In genomic region chr15:58462547-58462946, GRCh38 we compare ENCODE assay signal across 13 cellular contexts. TPM values are rescaled to one million over a fixed set of nuclear protein-coding genes. Genes with fewer than 3 reads are reported as not detected.
DNase-seq lines count a peak whose midpoint lies in the region; ATAC-seq, FAIRE-seq and TF ChIP-seq lines count a peak whose summit lies in the region.
"Had no signal": no experiment of that assay in that cellular context is flagged by ENCODE, and none has a peak within 500 bp of the region (broad histone marks: within the 10 kb centered on the region; RNA-seq: fewer than 3 reads in every experiment).

No MANE protein-coding gene starts in this region.

- no peaks in the 10 kb centered on the region for H3K79me2 ChIP-seq in keratinocyte (ENCODE audit: control insufficient read depth, insufficient read depth, low read length)

- H3K4me3 Mint-ChIP-seq in activated T-cell treated with anti-CD3 and anti-CD28 coated beads, Interleukin-2, amount 50 U/mL, for 24 hours, result no peak overlapping the region

- TF ChIP-seq CTCF in RWPE2 (IDR thresholded peaks at IDR 0.05; ENCODE audit: poor library complexity, severe bottlenecking) (no peak), keratinocyte (optimal IDR thresholded peaks at IDR 0.05 in 1 of 3, IDR thresholded peaks at IDR 0.05 in 1 of 3, conservative IDR thresholded peaks at IDR 0.05 in 1 of 3; ENCODE audit: extremely low read depth in 1 of 3, insufficient read depth in 2 of 3, low read length in 3 of 3) (no peak), upper lobe of right lung (IDR thresholded peaks at IDR 0.05) (no peak)

- H3K36me3 ChIP-seq in RWPE2 (ENCODE audit: low read depth) (no peaks in the 10 kb centered on the region), keratinocyte (ENCODE audit: control insufficient read depth in 2 of 2, extremely low read depth in 1 of 2, insufficient read depth in 2 of 2, low read length in 2 of 2) (peaks cover 0 to 4% of the 10 kb centered on the region in 2 experiments), upper lobe of right lung (no peaks in the 10 kb centered on the region)

- no peaks in the 10 kb centered on the region for H3K9me3 Mint-ChIP-seq in activated T-cell treated with anti-CD3 and anti-CD28 coated beads, Interleukin-2, amount 50 U/mL, for 24 hours
- H3K9me3 Mint-ChIP-seq in activated naive CD4-positive, alpha-beta T cell treated with anti-CD3 and anti-CD28 coated beads, Interleukin-2, amount 50 U/mL, for 72 hours, result peaks cover 0 to 11% of the 10 kb centered on the region in 2 donors

- no peak overlapping the region for H3K9ac ChIP-seq in keratinocyte (ENCODE audit: control insufficient read depth, extremely low read depth, insufficient read depth, low read length)

- peaks cover 25% of the 10 kb centered on the region for H3K4me1 ChIP-seq in RWPE2 (ENCODE audit: insufficient read depth, poor library complexity, severe bottlenecking)
- H3K4me1 ChIP-seq in keratinocyte (ENCODE audit: control insufficient read depth, extremely low read depth, insufficient read depth, low read length), result peaks cover 20% of the 10 kb centered on the region
- H3K4me1 ChIP-seq in upper lobe of right lung, result peaks cover 18% of the 10 kb centered on the region

- peak; percentile 98 for FAIRE-seq in keratinocyte (lab: Jason Lieb, UNC)
- FAIRE-seq: endothelial cell of umbilical vein had no signal

- H3K4me2 ChIP-seq in keratinocyte (ENCODE audit: control insufficient read depth, extremely low read depth, insufficient read depth, low read depth, low read length), result no peak overlapping the region

- H3K27ac Mint-ChIP-seq in activated T-cell treated with anti-CD3 and anti-CD28 coated beads, Interleukin-2, amount 50 U/mL, for 24 hours, result peak overlapping the region; percentile 17
- peak overlapping the region in 1 of 2 donors; percentile 33 for H3K27ac Mint-ChIP-seq in activated naive CD4-positive, alpha-beta T cell treated with anti-CD3 and anti-CD28 coated beads, Interleukin-2, amount 50 U/mL, for 72 hours

- peaks cover 77% of the 10 kb centered on the region for H3K4me1 Mint-ChIP-seq in activated T-cell treated with anti-CD3 and anti-CD28 coated beads, Interleukin-2, amount 50 U/mL, for 24 hours (ENCODE audit: low read depth)

- intact Hi-C loops in upper lobe of right lung (cut with DNase I), result no loop called here

- no peaks in the 10 kb centered on the region for H4K20me1 ChIP-seq in keratinocyte (ENCODE audit: control insufficient read depth, extremely low read depth, insufficient read depth, low read length)

- dilution Hi-C loops in keratinocyte (cut with MboI; ENCODE audit: extremely low pct_ligation_motif_present, low sequenced_read_pairs), result no loop called here

- H3K27me3 Mint-ChIP-seq in activated T-cell treated with anti-CD3 and anti-CD28 coated beads, Interleukin-2, amount 50 U/mL, for 24 hours, result no peaks in the 10 kb centered on the region

- H3K27ac ChIP-seq in RWPE2 (ENCODE audit: poor library complexity, severe bottlenecking) (no peak overlapping the region), keratinocyte (ENCODE audit: control insufficient read depth, insufficient read depth, low read length) (no peak overlapping the region), upper lobe of right lung (no peak overlapping the region)

- H3K27me3 ChIP-seq in RWPE2 (ENCODE audit: insufficient read depth, poor library complexity, severe bottlenecking), result no peaks in the 10 kb centered on the region
- H3K27me3 ChIP-seq in keratinocyte (ENCODE audit: control insufficient read depth, extremely low read depth, insufficient read depth, low read length), result no peaks in the 10 kb centered on the region
- no peaks in the 10 kb centered on the region for H3K27me3 ChIP-seq in upper lobe of right lung

- no peak overlapping the region for H2AFZ ChIP-seq in keratinocyte (ENCODE audit: control insufficient read depth, low read length)

- no peaks in the 10 kb centered on the region for H3K36me3 Mint-ChIP-seq in activated T-cell treated with anti-CD3 and anti-CD28 coated beads, Interleukin-2, amount 50 U/mL, for 24 hours (ENCODE audit: low read depth)
- H3K36me3 Mint-ChIP-seq in activated naive CD4-positive, alpha-beta T cell treated with anti-CD3 and anti-CD28 coated beads, Interleukin-2, amount 50 U/mL, for 72 hours, result no peaks in the 10 kb centered on the region

- DNase-seq in activated T-cell treated with anti-CD3 and anti-CD28 coated beads, Interleukin-2, amount 50 U/mL, for 24 hours, result no peak
- DNase-seq in activated T-cell treated with anti-CD3 and anti-CD28 coated beads, Interleukin-2, amount 50 U/mL, for 1 hour, result no peak
- DNase-seq in RWPE2 (ENCODE audit: low spot score) (no peak), keratinocyte (ENCODE audit: low read depth, low spot score) (no peak), upper lobe of right lung (no peak)
- no peak for DNase-seq in activated CD8-positive, alpha-beta memory T cell treated with anti-CD3 and anti-CD28 coated beads for 24 hours
- no peak for DNase-seq in activated naive CD4-positive, alpha-beta T cell treated with anti-CD3 and anti-CD28 coated beads, Interleukin-2, amount 50 U/mL, for 72 hours (ENCODE audit: low spot score in 2 of 2)
- DNase-seq: activated CD4-positive, CD25-positive, alpha-beta regulatory T cell; amygdala; left cardiac atrium; stimulated activated CD8-positive, alpha-beta memory T cell treated with anti-CD3 and anti-CD28 coated beads, Interleukin-4, amount 100 ng/mL, for 48 hours had no signal

- H3K4me3 ChIP-seq in RWPE2 (ENCODE audit: severe bottlenecking) (no peak overlapping the region), keratinocyte (ENCODE audit: control insufficient read depth in 2 of 3, extremely low read depth in 1 of 3, insufficient read depth in 2 of 3, low read depth in 1 of 3, low read length in 3 of 3) (no peak overlapping the region), upper lobe of right lung (no peak overlapping the region)

- no peaks in the 10 kb centered on the region for H3K9me3 ChIP-seq in RWPE2 (ENCODE audit: severe bottlenecking)
- H3K9me3 ChIP-seq in keratinocyte (ENCODE audit: control insufficient read depth, low read depth, low read length), result no peaks in the 10 kb centered on the region
- no peaks in the 10 kb centered on the region for H3K9me3 ChIP-seq in upper lobe of right lung

- ATAC-seq in RWPE2 (ENCODE audit: low read depth) (peak; percentile 96), upper lobe of right lung (peak; percentile 88), HG03097 (IDR thresholded peaks at IDR 0.05; ENCODE audit: low FRiP score, unreplicated experiment) (no peak)
- no peak for ATAC-seq in activated naive CD4-positive, alpha-beta T cell treated with anti-CD3 and anti-CD28 coated beads, Interleukin-2, amount 50 U/mL, for 72 hours

- H3K9me1 ChIP-seq in keratinocyte (ENCODE audit: control insufficient read depth, extremely low read depth, insufficient read depth, low read length), result no peaks in the 10 kb centered on the region

RNA-seq across cellular contexts. Expression of gene LIPC, which starts 30.8 kb away (rescaled TPM):
- not detected in 3 replicates for polyA plus RNA-seq in keratinocyte
- not detected for polyA plus RNA-seq in keratinocyte (2011; ENCODE audit: low read depth)
- polyA plus RNA-seq in keratinocyte (2011; cell fraction: cytosol; rRNA removed), result not detected in 2 replicates
- not detected in 2 replicates for polyA plus RNA-seq in keratinocyte (2011; cell fraction: nucleus; rRNA removed)
- polyA plus RNA-seq in keratinocyte (2012; ENCODE audit: low replicate concordance), result not detected in 2 replicates
- not detected in 3 replicates for polyA minus RNA-seq in keratinocyte
- polyA minus RNA-seq in keratinocyte (2011; cell fraction: cytosol; rRNA and poly(A)+ RNA removed), result not detected
- polyA minus RNA-seq in keratinocyte (2011; cell fraction: nucleus; rRNA and poly(A)+ RNA removed), result not detected in 2 replicates
- total RNA-seq in upper lobe of right lung, result 0.64 TPM
- total RNA-seq in activated naive CD4-positive, alpha-beta T cell treated with anti-CD3 and anti-CD28 coated beads, Interleukin-2, amount 50 U/mL, for 72 hours, result under 1 TPM; 0.64 to 0.98 TPM
- total RNA-seq: endothelial cell of umbilical vein had no signal
- polyA plus RNA-seq: endothelial cell of umbilical vein had no signal

Comparison
In these comparisons a context has a peak if more than half of its experiments do, and no peak if none do; other contexts are left out.
1. ATAC-seq: peak in RWPE2 (single experiment) and upper lobe of right lung (single experiment); none in activated naive CD4-positive, alpha-beta T cell treated with anti-CD3 and anti-CD28 coated beads, Interleukin-2, amount 50 U/mL, for 72 hours (0 of 2) and HG03097 (single experiment).